18 cellular contexts compared by ENCODE assay signal in the genomic region with DNA sequence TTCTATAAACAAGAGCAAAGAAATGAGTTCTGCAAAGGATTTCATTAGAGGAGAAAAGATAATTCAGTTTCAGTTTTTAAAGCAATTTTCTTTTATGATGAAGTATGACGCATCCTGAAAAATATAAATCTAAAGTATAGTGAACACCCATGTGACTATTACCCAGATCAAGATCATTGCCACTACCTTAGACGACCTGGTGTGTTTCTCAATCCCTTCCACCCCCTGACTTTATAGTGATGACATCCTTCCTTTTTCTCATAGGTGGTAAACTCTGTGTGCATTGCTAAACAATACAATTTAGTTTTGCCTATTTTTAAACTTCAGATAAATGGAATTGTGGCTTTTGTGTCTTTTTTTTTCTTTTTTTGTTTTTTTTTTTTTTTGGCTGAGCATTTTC. TPM values are rescaled to one million over a fixed set of nuclear protein-coding genes. Genes with fewer than 3 reads are reported as not detected.
DNase-seq lines count a peak whose midpoint lies in the region; ATAC-seq and TF ChIP-seq lines count a peak whose summit lies in the region.
"Had no signal": no experiment of that assay in that cellular context is flagged by ENCODE, and none has a peak within 500 bp of the region (broad histone marks: within the 10 kb centered on the region; RNA-seq: fewer than 3 reads in every experiment).

No MANE protein-coding gene starts in this region.

- H3K9me3 ChIP-seq in CD4-positive, alpha-beta T cell (ENCODE audit: control insufficient read depth, low read length), result no peaks in the 10 kb centered on the region
- H3K9me3 ChIP-seq in GM23248 (ENCODE audit: low read depth), result no peaks in the 10 kb centered on the region
- H3K9me3 ChIP-seq in suprapubic skin, result no peaks in the 10 kb centered on the region
- no peaks in the 10 kb centered on the region for H3K9me3 ChIP-seq in adrenal gland (replicated peaks in 1 of 3)

- peaks cover 8% of the 10 kb centered on the region; the same call in 1 of the 2 replicates for H4K20me1 ChIP-seq in GM23248 (ENCODE audit: insufficient read depth)

- TF ChIP-seq POLR2A in suprapubic skin (IDR thresholded peaks at IDR 0.05), result no peak
- no peak for TF ChIP-seq POLR2A in adrenal gland (IDR thresholded peaks at IDR 0.05)

- intact Hi-C loops in CD4-positive, alpha-beta T cell (cut with DNase I, micrococcal nuclease), result loop anchor here in 1 of 2 experiments (2.0 kb wide), 1 partner anchor 78 kb away; no protein-coding TSS in a partner anchor
- intact Hi-C loops in adrenal gland (cut with DNase I), result no loop called here

- 0 out of 2 replicates have a peak overlapping the region, but pooled peaks have one; percentile 8 for H3K9ac ChIP-seq in GM23248
- H3K9ac ChIP-seq: BLaER1 treated with 17β-estradiol and CSF1 and Interleukin-3, amounts not matched to agents 10 nM and 100 nM; KMS-11 had no signal

- TF ChIP-seq CTCF in CD4-positive, alpha-beta T cell (IDR thresholded peaks at IDR 0.05), result no peak
- no peak for TF ChIP-seq CTCF in suprapubic skin (IDR thresholded peaks at IDR 0.05)
- TF ChIP-seq CTCF in adrenal gland (IDR thresholded peaks at IDR 0.05), result no peak

- no peaks in the 10 kb centered on the region for H3K36me3 ChIP-seq in GM23248 (ENCODE audit: low read depth)
- H3K36me3 ChIP-seq in suprapubic skin, result no peaks in the 10 kb centered on the region
- no peaks in the 10 kb centered on the region for H3K36me3 ChIP-seq in adrenal gland (replicated peaks in 1 of 2)

- H3K4me3 Mint-ChIP-seq in CD4-positive, alpha-beta T cell, result peak overlapping the region; percentile 32
- H3K4me3 Mint-ChIP-seq in activated CD8-positive, alpha-beta T cell treated with anti-CD3 and anti-CD28 coated beads, Interleukin-2, amount 10 ng/mL, durations not matched to agents 7 days and 5 days, result no peak overlapping the region
- peak overlapping the region in 2 of 5 donors; percentile 27 for H3K4me3 Mint-ChIP-seq in immature natural killer cell
- H3K4me3 Mint-ChIP-seq: nephron had no signal

- in situ Hi-C loops in GM23248 (cut with MboI), result no loop called here

- peaks cover 100% of the 10 kb centered on the region for H3K79me2 ChIP-seq in GM23248 (ENCODE audit: insufficient read depth)

- H3K9me3 Mint-ChIP-seq in CD4-positive, alpha-beta T cell, result no peaks in the 10 kb centered on the region
- no peaks in the 10 kb centered on the region for H3K9me3 Mint-ChIP-seq in activated CD8-positive, alpha-beta T cell treated with anti-CD3 and anti-CD28 coated beads, Interleukin-2, amount 10 ng/mL, durations not matched to agents 7 days and 5 days (ENCODE audit: insufficient read depth)
- H3K9me3 Mint-ChIP-seq in immature natural killer cell, result no peaks in the 10 kb centered on the region
- H3K9me3 Mint-ChIP-seq: nephron had no signal

- peaks cover 27% of the 10 kb centered on the region for H3K36me3 Mint-ChIP-seq in CD4-positive, alpha-beta T cell (ENCODE audit: low read depth)
- peaks cover 57% of the 10 kb centered on the region for H3K36me3 Mint-ChIP-seq in activated CD8-positive, alpha-beta T cell treated with anti-CD3 and anti-CD28 coated beads, Interleukin-2, amount 10 ng/mL, durations not matched to agents 7 days and 5 days (ENCODE audit: low read depth)
- H3K36me3 Mint-ChIP-seq in immature natural killer cell, result no peaks in the 10 kb centered on the region

- peaks cover 51% of the 10 kb centered on the region for H3K4me1 ChIP-seq in GM23248 (ENCODE audit: insufficient read depth)
- peaks cover 64% of the 10 kb centered on the region for H3K4me1 ChIP-seq in suprapubic skin
- H3K4me1 ChIP-seq in adrenal gland (replicated peaks in 1 of 2), result peaks cover 0 to 64% of the 10 kb centered on the region in 2 donors

- H2AFZ ChIP-seq in GM23248, result no peak overlapping the region

- DNase-seq in CD4-positive, alpha-beta T cell, result no peak
- peak; percentile 56 for DNase-seq in GM23248
- no peak for DNase-seq in activated CD8-positive, alpha-beta T cell treated with anti-CD3 and anti-CD28 coated beads, Interleukin-2, amount 10 ng/mL, durations not matched to agents 7 days and 5 days
- DNase-seq in immature natural killer cell, result no peak
- no peak for DNase-seq in suprapubic skin (ENCODE audit: low spot score in 2 of 2)
- no peak for DNase-seq in adrenal gland
- DNase-seq: effector CD8-positive, alpha-beta T cell; foreskin fibroblast; NCI-H1436 treated with DMSO at 0.1 percent for 48 hours; NCI-H446 treated with DMSO at 0.1 percent for 48 hours; OCI-M1; substantia nigra had no signal

- CTCF ChIA-PET in CD4-positive, alpha-beta T cell (lab: Charles Lee), result interaction anchor here (1.3 kb wide), 1 partner anchor 11 kb away, joined by 4 read pairs; no protein-coding TSS in a partner anchor
- CTCF ChIA-PET in activated CD8-positive, alpha-beta T cell treated with anti-CD3 and anti-CD28 coated beads, Interleukin-2, amount 10 ng/mL, durations not matched to agents 7 days and 5 days (lab: Charles Lee), result interaction anchor here (2.2 kb wide), 1 partner anchor 9 kb away, joined by 10 read pairs; no protein-coding TSS in a partner anchor

- peak; percentile 90 for ATAC-seq in CD4-positive, alpha-beta T cell (ENCODE audit: poor library complexity)
- peak; percentile 40 for ATAC-seq in activated CD8-positive, alpha-beta T cell treated with anti-CD3 and anti-CD28 coated beads, Interleukin-2, amount 10 ng/mL, durations not matched to agents 7 days and 5 days
- ATAC-seq in HG03095 (IDR thresholded peaks at IDR 0.05; ENCODE audit: unreplicated experiment) (no peak), HG03565 (IDR thresholded peaks at IDR 0.05; ENCODE audit: unreplicated experiment) (no peak)
- ATAC-seq: HCT116 had no signal

- peak overlapping the region; percentile 32 for H3K4me2 ChIP-seq in GM23248 (ENCODE audit: unreplicated experiment)
- H3K4me2 ChIP-seq: KMS-11 had no signal

- no peaks in the 10 kb centered on the region for H3K27me3 ChIP-seq in CD4-positive, alpha-beta T cell (ENCODE audit: control insufficient read depth, insufficient read depth, low read length)
- H3K27me3 ChIP-seq in GM23248 (replicated peaks; ENCODE audit: insufficient read depth), result no peaks in the 10 kb centered on the region
- no peaks in the 10 kb centered on the region for H3K27me3 ChIP-seq in suprapubic skin
- H3K27me3 ChIP-seq in adrenal gland, result no peaks in the 10 kb centered on the region
- H3K27me3 ChIP-seq: BLaER1 treated with 17β-estradiol and CSF1 and Interleukin-3, amounts not matched to agents 10 nM and 100 nM had no signal

- 51 to 57% methylated on average over 2 of the region's 2 CpGs for WGBS in GM23248 (ENCODE audit: low coverage in 1 of 2, low lambda C conversion rate in 2 of 2, missing lambda C conversion rate in 2 of 2), 2 experiments
- WGBS in suprapubic skin, result 47% methylated on average over 2 of the region's 2 CpGs
- WGBS in adrenal gland, 4 donors, result 47 to 67% (median 59%) methylated on average over 2 of the region's 2 CpGs

- H3K27me3 Mint-ChIP-seq in CD4-positive, alpha-beta T cell, result no peaks in the 10 kb centered on the region
- no peaks in the 10 kb centered on the region for H3K27me3 Mint-ChIP-seq in activated CD8-positive, alpha-beta T cell treated with anti-CD3 and anti-CD28 coated beads, Interleukin-2, amount 10 ng/mL, durations not matched to agents 7 days and 5 days (ENCODE audit: low read depth)
- no peaks in the 10 kb centered on the region for H3K27me3 Mint-ChIP-seq in immature natural killer cell (ENCODE audit: low read depth in 3 of 3)

- H3K27ac Mint-ChIP-seq in CD4-positive, alpha-beta T cell, result peak overlapping the region; percentile 64
- no peak overlapping the region for H3K27ac Mint-ChIP-seq in activated CD8-positive, alpha-beta T cell treated with anti-CD3 and anti-CD28 coated beads, Interleukin-2, amount 10 ng/mL, durations not matched to agents 7 days and 5 days
- H3K27ac Mint-ChIP-seq in immature natural killer cell, result peak overlapping the region in 4 of 6 donors; percentile 2 to 64 (median 54)
- H3K27ac Mint-ChIP-seq: nephron had no signal

- POLR2A ChIA-PET in CD4-positive, alpha-beta T cell (lab: Charles Lee), result interaction anchor here (1.3 to 1.5 kb wide), 2 partner anchors 9 kb away, joined by 3 to 7 read pairs; a partner anchor contains a TSS
- POLR2A ChIA-PET in activated CD8-positive, alpha-beta T cell treated with anti-CD3 and anti-CD28 coated beads, Interleukin-2, amount 10 ng/mL, durations not matched to agents 7 days and 5 days (lab: Charles Lee), result no interaction called here

- no peaks in the 10 kb centered on the region for H3K9me2 ChIP-seq in GM23248 (ENCODE audit: insufficient read depth)

- no peak overlapping the region for H3K27ac ChIP-seq in CD4-positive, alpha-beta T cell (ENCODE audit: low read depth, low read length)
- H3K27ac ChIP-seq in GM23248 (peak overlapping the region; percentile 46), suprapubic skin (no peak overlapping the region), adrenal gland (no peak overlapping the region)
- H3K27ac ChIP-seq: KMS-11 had no signal

- peaks cover 95% of the 10 kb centered on the region for H3K4me1 Mint-ChIP-seq in CD4-positive, alpha-beta T cell (ENCODE audit: low read depth)
- peaks cover 78% of the 10 kb centered on the region for H3K4me1 Mint-ChIP-seq in activated CD8-positive, alpha-beta T cell treated with anti-CD3 and anti-CD28 coated beads, Interleukin-2, amount 10 ng/mL, durations not matched to agents 7 days and 5 days (ENCODE audit: low read depth)
- peaks cover 84 to 97% of the 10 kb centered on the region in 2 donors for H3K4me1 Mint-ChIP-seq in immature natural killer cell

- TF ChIP-seq EP300 in suprapubic skin (IDR thresholded peaks at IDR 0.05), result no peak

- H3K4me3 ChIP-seq in GM23248, result peak overlapping the region; percentile 5; the same call in 1 of the 2 replicates
- no peak overlapping the region for H3K4me3 ChIP-seq in suprapubic skin
- no peak overlapping the region for H3K4me3 ChIP-seq in adrenal gland

- H3F3A ChIP-seq in GM23248 (ENCODE audit: insufficient read depth), result peaks cover 10% of the 10 kb centered on the region; the same call in 1 of the 2 replicates

RNA-seq across cellular contexts. Expression of a gene that starts 8.4 kb away (rescaled TPM):
- 100 to 1,000 TPM; 111 to 113 TPM for total RNA-seq in CD4-positive, alpha-beta T cell
- 174 and 234 TPM in 2 replicates for total RNA-seq in GM23248 (2014; rRNA removed; shearing (Covaris generic))
- polyA plus RNA-seq in GM23248 (2016; fragmentation: Nextera tagmentation; extraction: Ambion mirVana) (80.7 and 81.5 TPM in 2 replicates), immature natural killer cell (100 to 1,000 TPM in 2 of 3 donors, 10 to 100 TPM in 1; 66.3 to 132 (median 105) TPM), adrenal gland (100 to 1,000 TPM in 1 of 3 donors, 10 to 100 TPM in 2; 38.0 to 141 (median 41.4) TPM)
- 100 to 1,000 TPM; 137 to 140 TPM for total RNA-seq in activated CD8-positive, alpha-beta T cell treated with anti-CD3 and anti-CD28 coated beads, Interleukin-2, amount 10 ng/mL, durations not matched to agents 7 days and 5 days
- total RNA-seq in suprapubic skin (10 to 100 TPM; 69.5 to 97.0 (median 78.4) TPM), adrenal gland (100 to 1,000 TPM in 5 of 8 donors, 10 to 100 TPM in 3; 84.1 to 135 (median 104) TPM)

Comparison
In these comparisons a context has a peak if more than half of its experiments do, and no peak if none do; other contexts are left out.
1. ATAC-seq: peak in CD4-positive, alpha-beta T cell (single experiment) and activated CD8-positive, alpha-beta T cell treated with anti-CD3 and anti-CD28 coated beads, Interleukin-2, amount 10 ng/mL, durations not matched to agents 7 days and 5 days (single experiment); none in HG03095 (single experiment) and HG03565 (single experiment).